22 cellular contexts compared by ENCODE assay signal in genomic region chr2:102480796-102481195, GRCh38. TPM values are rescaled to one million over a fixed set of nuclear protein-coding genes. Genes with fewer than 3 reads are reported as not detected.
DNase-seq lines count a peak whose midpoint lies in the region; ATAC-seq and TF ChIP-seq lines count a peak whose summit lies in the region.
"Had no signal": no experiment of that assay in that cellular context is flagged by ENCODE, and none has a peak within 500 bp of the region (broad histone marks: within the 10 kb centered on the region; RNA-seq: fewer than 3 reads in every experiment).

No MANE protein-coding gene starts in this region.

- H3K36me3 ChIP-seq in esophagus muscularis mucosa: no peaks in the 10 kb centered on the region
- H3K36me3 ChIP-seq: BLaER1 treated with 17β-estradiol and CSF1 and Interleukin-3, amounts not matched to agents 10 nM and 100 nM had no signal

- no peaks in the 10 kb centered on the region for H3K36me3 Mint-ChIP-seq in activated CD4-positive, alpha-beta T cell treated with anti-CD3 and anti-CD28 coated beads, Interleukin-2, amount 10 ng/mL, durations not matched to agents 24 days and 14 days (ENCODE audit: low read depth)
- no peaks in the 10 kb centered on the region for H3K36me3 Mint-ChIP-seq in osteocyte (ENCODE audit: unreplicated experiment)
- H3K36me3 Mint-ChIP-seq: CD4-positive, alpha-beta memory T cell had no signal

- no peak for TF ChIP-seq EP300 in esophagus muscularis mucosa (IDR thresholded peaks at IDR 0.05)

- TF ChIP-seq CTCF in HL-60 (IDR thresholded peaks at IDR 0.05; ENCODE audit: insufficient read depth, low read length): no peak
- TF ChIP-seq CTCF in esophagus muscularis mucosa (IDR thresholded peaks at IDR 0.05): no peak
- TF ChIP-seq CTCF in osteocyte (IDR thresholded peaks at IDR 0.05): no peak

- peak; percentile 51 for DNase-seq in activated CD4-positive, alpha-beta T cell treated with anti-CD3 and anti-CD28 coated beads, Interleukin-2, amount 10 ng/mL, durations not matched to agents 24 days and 14 days
- no peak for DNase-seq in activated CD4-positive, alpha-beta T cell treated with anti-CD3 and anti-CD28 coated beads for 1 hour
- DNase-seq in HL-60 (ENCODE audit: low read depth in 1 of 2, low spot score in 1 of 2) (no peak), esophagus muscularis mucosa (ENCODE audit: extremely low spot score) (peak; percentile 53), osteocyte (ENCODE audit: extremely low spot score, unreplicated experiment) (peak; percentile 63), Right ventricle myocardium inferior (ENCODE audit: missing footprints) (no peak)
- DNase-seq: Calu3; CD4-positive, alpha-beta memory T cell; COR-L47; DMS53; DMS79 treated with DMSO at 0.1 percent for 48 hours; GF-D8; GOT3; H7; HCEC 1CT had no signal

- no peaks in the 10 kb centered on the region for H3K9me3 ChIP-seq in esophagus muscularis mucosa
- H3K9me3 ChIP-seq: BLaER1 treated with 17β-estradiol and CSF1 and Interleukin-3, amounts not matched to agents 10 nM and 100 nM had no signal

- 74% methylated on average over 6 of the region's 6 CpGs for WGBS in esophagus muscularis mucosa

- no peaks in the 10 kb centered on the region for H3K4me1 Mint-ChIP-seq in activated CD4-positive, alpha-beta T cell treated with anti-CD3 and anti-CD28 coated beads, Interleukin-2, amount 10 ng/mL, durations not matched to agents 24 days and 14 days
- no peaks in the 10 kb centered on the region for H3K4me1 Mint-ChIP-seq in osteocyte (ENCODE audit: unreplicated experiment)
- H3K4me1 Mint-ChIP-seq: B cell; CD4-positive, alpha-beta memory T cell had no signal

- H3K27ac ChIP-seq in HL-60 (replicated peaks): peak overlapping the region; percentile 53
- no peak overlapping the region for H3K27ac ChIP-seq in esophagus muscularis mucosa (replicated peaks in 1 of 4)
- H3K27ac ChIP-seq: 22Rv1; BLaER1 treated with 17β-estradiol and CSF1 and Interleukin-3, amounts not matched to agents 10 nM and 100 nM had no signal

- no peak for TF ChIP-seq POLR2A in esophagus muscularis mucosa (IDR thresholded peaks at IDR 0.05; ENCODE audit: low read depth)

- H3K4me3 Mint-ChIP-seq in activated CD4-positive, alpha-beta T cell treated with anti-CD3 and anti-CD28 coated beads, Interleukin-2, amount 10 ng/mL, durations not matched to agents 24 days and 14 days: no peak overlapping the region
- no peak overlapping the region for H3K4me3 Mint-ChIP-seq in osteocyte (ENCODE audit: unreplicated experiment)
- H3K4me3 Mint-ChIP-seq: B cell; CD4-positive, alpha-beta memory T cell had no signal

- H3K27me3 Mint-ChIP-seq in activated CD4-positive, alpha-beta T cell treated with anti-CD3 and anti-CD28 coated beads, Interleukin-2, amount 10 ng/mL, durations not matched to agents 24 days and 14 days: peaks cover 24% of the 10 kb centered on the region
- H3K27me3 Mint-ChIP-seq in osteocyte (ENCODE audit: unreplicated experiment): peaks cover 40% of the 10 kb centered on the region

- no peaks in the 10 kb centered on the region for H3K4me1 ChIP-seq in esophagus muscularis mucosa
- H3K4me1 ChIP-seq: BLaER1 treated with 17β-estradiol and CSF1 and Interleukin-3, amounts not matched to agents 10 nM and 100 nM had no signal

- H3K9me3 Mint-ChIP-seq in activated CD4-positive, alpha-beta T cell treated with anti-CD3 and anti-CD28 coated beads, Interleukin-2, amount 10 ng/mL, durations not matched to agents 24 days and 14 days: no peaks in the 10 kb centered on the region
- H3K9me3 Mint-ChIP-seq in osteocyte (ENCODE audit: unreplicated experiment): no peaks in the 10 kb centered on the region
- H3K9me3 Mint-ChIP-seq: CD4-positive, alpha-beta memory T cell had no signal

- intact Hi-C loops in activated CD4-positive, alpha-beta T cell treated with anti-CD3 and anti-CD28 coated beads, Interleukin-2, amount 10 ng/mL, durations not matched to agents 24 days and 14 days (cut with micrococcal nuclease): no loop called here
- intact Hi-C loops in esophagus muscularis mucosa (cut with DNase I) (no loop called here), Right ventricle myocardium inferior (cut with DNase I) (loop anchor here (10.0 kb wide), 1 partner anchor 114 kb away; no protein-coding TSS in a partner anchor)

- H3K4me3 ChIP-seq in HL-60 (replicated peaks; ENCODE audit: insufficient read depth, low read length) (no peak overlapping the region), esophagus muscularis mucosa (no peak overlapping the region)
- H3K4me3 ChIP-seq: BLaER1 treated with 17β-estradiol and CSF1 and Interleukin-3, amounts not matched to agents 10 nM and 100 nM had no signal

- H3K27ac Mint-ChIP-seq in activated CD4-positive, alpha-beta T cell treated with anti-CD3 and anti-CD28 coated beads, Interleukin-2, amount 10 ng/mL, durations not matched to agents 24 days and 14 days: no peak overlapping the region
- H3K27ac Mint-ChIP-seq in osteocyte (ENCODE audit: unreplicated experiment): no peak overlapping the region
- H3K27ac Mint-ChIP-seq: B cell; CD4-positive, alpha-beta memory T cell had no signal

- ATAC-seq in GM19324 (IDR thresholded peaks at IDR 0.05; ENCODE audit: low FRiP score, unreplicated experiment) (no peak), HG03460 (IDR thresholded peaks at IDR 0.05; ENCODE audit: unreplicated experiment) (no peak), Right ventricle myocardium inferior (no peak)

- H3K27me3 ChIP-seq in HL-60 (ENCODE audit: insufficient read depth, poor library complexity, severe bottlenecking) (no peaks in the 10 kb centered on the region), esophagus muscularis mucosa (peaks cover 0 to 8% (median 0%) of the 10 kb centered on the region in 4 donors)
- H3K27me3 ChIP-seq: BLaER1 treated with 17β-estradiol and CSF1 and Interleukin-3, amounts not matched to agents 10 nM and 100 nM had no signal

RNA-seq across cellular contexts. Expression of gene SLC9A4, which starts 7.8 kb away (rescaled TPM):
- total RNA-seq in activated CD4-positive, alpha-beta T cell treated with anti-CD3 and anti-CD28 coated beads, Interleukin-2, amount 10 ng/mL, durations not matched to agents 24 days and 14 days: 0.07 and 0.12 TPM in 2 replicates
- total RNA-seq in esophagus muscularis mucosa (not detected), osteocyte (not detected in 2 replicates), Right ventricle myocardium inferior (not detected)
- total RNA-seq: Daoy, G401, H7 had no signal

RNA-seq across cellular contexts. Expression of gene IL18RAP, which starts 57.8 kb away (rescaled TPM):
- total RNA-seq in activated CD4-positive, alpha-beta T cell treated with anti-CD3 and anti-CD28 coated beads, Interleukin-2, amount 10 ng/mL, durations not matched to agents 24 days and 14 days: 15.0 and 16.9 TPM in 2 replicates
- total RNA-seq in esophagus muscularis mucosa (10 to 100 TPM in 1 of 4 donors, under 1 TPM in 3; 0.42 to 11.3 (median 0.58) TPM), osteocyte (not detected in 2 replicates), Right ventricle myocardium inferior (0.30 TPM)
- total RNA-seq: Calu3, Daoy, G401, H7 had no signal

Comparison
In these comparisons a context has a peak if more than half of its experiments do, and no peak if none do; other contexts are left out.
1. DNase-seq: peak in activated CD4-positive, alpha-beta T cell treated with anti-CD3 and anti-CD28 coated beads, Interleukin-2, amount 10 ng/mL, durations not matched to agents 24 days and 14 days (single experiment), esophagus muscularis mucosa (single experiment) and osteocyte (single experiment); none in activated CD4-positive, alpha-beta T cell treated with anti-CD3 and anti-CD28 coated beads for 1 hour (single experiment), HL-60 (0 of 2) and Right ventricle myocardium inferior (single experiment).